In the genomic region with DNA sequence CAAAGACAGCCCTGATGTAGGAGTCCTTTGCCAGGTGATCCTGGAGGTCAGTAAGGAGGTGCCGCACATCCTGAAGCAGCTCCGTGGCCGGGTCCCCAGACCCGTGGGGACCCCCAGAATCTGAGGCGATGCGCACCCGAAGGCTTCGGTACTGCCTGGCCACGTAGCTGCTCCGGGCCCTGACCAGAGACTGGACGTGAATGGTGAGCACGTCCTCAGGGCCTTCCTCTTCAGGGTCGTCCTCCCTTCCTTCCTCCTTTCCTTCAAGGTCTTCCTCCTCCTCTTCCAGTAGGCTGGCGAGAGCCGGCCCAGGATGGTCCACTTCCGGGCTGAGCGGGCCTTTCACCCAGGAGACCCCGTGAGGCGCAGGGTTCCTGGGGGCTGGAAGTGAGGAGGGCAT, we compare ENCODE assay signal across 15 cellular contexts. TPM values are rescaled to one million over a fixed set of nuclear protein-coding genes. Genes with fewer than 3 reads are reported as not detected.
DNase-seq lines count a peak whose midpoint lies in the region; ATAC-seq and TF ChIP-seq lines count a peak whose summit lies in the region.
"Had no signal": no experiment of that assay in that cellular context is flagged by ENCODE, and none has a peak within 500 bp of the region (broad histone marks: within the 10 kb centered on the region; RNA-seq: fewer than 3 reads in every experiment).

No MANE protein-coding gene starts in this region.

- H3K36me3 ChIP-seq in CD4-positive, alpha-beta memory T cell (ENCODE audit: insufficient read depth, low read length), result no peaks in the 10 kb centered on the region
- peaks cover 5 to 12% of the 10 kb centered on the region in 2 experiments; a peak in 2 of 3 replicates for H3K36me3 ChIP-seq in HEK293 (ENCODE audit: control insufficient read depth in 2 of 2, insufficient read depth in 1 of 2, low read length in 2 of 2)
- H3K36me3 ChIP-seq: brain microvascular endothelial cell, sigmoid colon, tibial nerve had no signal

- CTCF ChIA-PET in CD4-positive, alpha-beta memory T cell (lab: Charles Lee; ENCODE audit: partially characterized antibody), result interaction anchor here (1.3 to 4.5 kb wide), 6 partner anchors 8 to 101 kb away, joined by 5 to 45 read pairs (median 14); partner anchors contain the start of genes NFKBIB, RINL and SIRT2
- CTCF ChIA-PET in HEK293 (lab: Yijun Ruan, JAX), result interaction anchor here (0.6 to 1.3 kb wide), 3 partner anchors 10 to 17 kb away, joined by 3 to 7 read pairs (median 3); no protein-coding TSS in a partner anchor

- H3K9me3 ChIP-seq in CD4-positive, alpha-beta memory T cell (ENCODE audit: control insufficient read depth in 1 of 2, low read length in 2 of 2), result no peaks in the 10 kb centered on the region
- no peaks in the 10 kb centered on the region for H3K9me3 ChIP-seq in HEK293 (ENCODE audit: control insufficient read depth, insufficient read depth, low read depth, low read length)
- H3K9me3 ChIP-seq: sigmoid colon, tibial nerve had no signal

- no peaks in the 10 kb centered on the region for H3K27me3 Mint-ChIP-seq in CD4-positive, alpha-beta memory T cell
- H3K27me3 Mint-ChIP-seq in activated naive CD8-positive, alpha-beta T cell treated with anti-CD3 and anti-CD28 coated beads, Interleukin-2, amount 10 ng/mL, durations not matched to agents 7 days and 5 days, result no peaks in the 10 kb centered on the region
- H3K27me3 Mint-ChIP-seq in natural killer cell (ENCODE audit: low read depth in 2 of 2), result no peaks in the 10 kb centered on the region

- intact Hi-C loops in CD4-positive, alpha-beta memory T cell (cut with micrococcal nuclease), result loop anchor here (1.0 to 2.0 kb wide), 5 partner anchors 20 to 468 kb away; partner anchors contain the start of genes ECH1, FAM98C, NFKBIB and SIRT2
- intact Hi-C loops in natural killer cell (cut with micrococcal nuclease), result loop anchor here (1.0 kb wide), 1 partner anchor 39 kb away; the partner anchor contains the start of gene ECH1

- peak overlapping the region in 1 of 2 donors; percentile 60 for H3K4me3 ChIP-seq in CD4-positive, alpha-beta memory T cell (ENCODE audit: low read length in 2 of 2)
- H3K4me3 ChIP-seq in HEK293 (ENCODE audit: low read depth, low read length), result no peak overlapping the region
- H3K4me3 ChIP-seq: K562 had no signal

- POLR2A ChIA-PET in CD4-positive, alpha-beta memory T cell (lab: Charles Lee; ENCODE audit: partially characterized antibody), result interaction anchor here (0.6 to 13.6 kb wide), 14 partner anchors 8 to 467 kb away, joined by 3 to 297 read pairs (median 8); partner anchors contain the start of genes ECH1, FAM98C, HNRNPL and MRPS12
- POLR2A ChIA-PET in HEK293 (lab: Yijun Ruan, JAX), result interaction anchor here (0.8 to 0.9 kb wide), 2 partner anchors 18 to 19 kb away, joined by 3 read pairs; no protein-coding TSS in a partner anchor
- POLR2A ChIA-PET in activated naive CD8-positive, alpha-beta T cell treated with anti-CD3 and anti-CD28 coated beads, Interleukin-2, amount 10 ng/mL, durations not matched to agents 7 days and 5 days (lab: Charles Lee), result interaction anchor here (1.1 to 11.9 kb wide), 5 partner anchors 8 to 468 kb away, joined by 3 to 161 read pairs (median 7); partner anchors contain the start of genes ECH1, FAM98C, HNRNPL and RINL

- ATAC-seq in activated naive CD8-positive, alpha-beta T cell treated with anti-CD3 and anti-CD28 coated beads, Interleukin-2, amount 10 ng/mL, durations not matched to agents 7 days and 5 days (ENCODE audit: low read depth), result no peak
- ATAC-seq in natural killer cell (no peak), GM18907 (IDR thresholded peaks at IDR 0.05; ENCODE audit: unreplicated experiment) (no peak)
- ATAC-seq: K562 had no signal

- no peak for DNase-seq in CD4-positive, alpha-beta memory T cell
- DNase-seq in activated naive CD8-positive, alpha-beta T cell treated with anti-CD3 and anti-CD28 coated beads, Interleukin-2, amount 10 ng/mL, durations not matched to agents 7 days and 5 days, result no peak
- no peak for DNase-seq in natural killer cell
- DNase-seq in retina, result no peak
- DNase-seq in stimulated activated CD4-positive, alpha-beta T cell treated with anti-CD3 and anti-CD28 coated beads, Interleukin-1b, Interleukin-23, amount 100 ng/mL, for 48 hours, result no peak
- no peak for DNase-seq in NCI-H748 (lab: John Stamatoyannopoulos, UW; ENCODE audit: unreplicated experiment)
- DNase-seq: brain microvascular endothelial cell, HFFc6, NCI-H2029 treated with DMSO at 0.1 percent for 48 hours, SW 1271 had no signal

- TF ChIP-seq CTCF in HEK293 (tag by site-specific recombination; IDR thresholded peaks at IDR 0.05) (no peak), natural killer cell (IDR thresholded peaks at IDR 0.05) (no peak)

- no peaks in the 10 kb centered on the region for H3K9me3 Mint-ChIP-seq in CD4-positive, alpha-beta memory T cell
- H3K9me3 Mint-ChIP-seq in activated naive CD8-positive, alpha-beta T cell treated with anti-CD3 and anti-CD28 coated beads, Interleukin-2, amount 10 ng/mL, durations not matched to agents 7 days and 5 days, result no peaks in the 10 kb centered on the region
- no peaks in the 10 kb centered on the region for H3K9me3 Mint-ChIP-seq in natural killer cell
- H3K9me3 Mint-ChIP-seq: HFFc6 had no signal

- H3K36me3 Mint-ChIP-seq in CD4-positive, alpha-beta memory T cell, result peaks cover 5 to 25% of the 10 kb centered on the region in 2 donors
- peaks cover 26% of the 10 kb centered on the region for H3K36me3 Mint-ChIP-seq in activated naive CD8-positive, alpha-beta T cell treated with anti-CD3 and anti-CD28 coated beads, Interleukin-2, amount 10 ng/mL, durations not matched to agents 7 days and 5 days
- no peaks in the 10 kb centered on the region for H3K36me3 Mint-ChIP-seq in natural killer cell

- peak overlapping the region; percentile 66 for H3K27ac ChIP-seq in CD4-positive, alpha-beta memory T cell (ENCODE audit: low read depth, low read length)
- H3K27ac ChIP-seq in HEK293 (ENCODE audit: extremely low read depth, low read depth, low read length), result no peak overlapping the region
- H3K27ac ChIP-seq: brain microvascular endothelial cell had no signal

- H3K27me3 ChIP-seq in CD4-positive, alpha-beta memory T cell (ENCODE audit: insufficient read depth, low read length), result no peaks in the 10 kb centered on the region
- H3K27me3 ChIP-seq: brain microvascular endothelial cell, sigmoid colon, tibial nerve had no signal

- H3K4me1 ChIP-seq in CD4-positive, alpha-beta memory T cell (ENCODE audit: insufficient read depth, low read length), result peaks cover 34% of the 10 kb centered on the region
- H3K4me1 ChIP-seq in HEK293 (ENCODE audit: control insufficient read depth, insufficient read depth, low read length), result peaks cover 2% of the 10 kb centered on the region; the same call in 1 of the 2 replicates

- H3K27ac Mint-ChIP-seq in CD4-positive, alpha-beta memory T cell, result peak overlapping the region; percentile 81 to 93 (median 90)
- peak overlapping the region; percentile 43 for H3K27ac Mint-ChIP-seq in activated naive CD8-positive, alpha-beta T cell treated with anti-CD3 and anti-CD28 coated beads, Interleukin-2, amount 10 ng/mL, durations not matched to agents 7 days and 5 days
- peak overlapping the region; percentile 80 to 94 for H3K27ac Mint-ChIP-seq in natural killer cell
- H3K27ac Mint-ChIP-seq: HFFc6 had no signal

- H3K4me1 Mint-ChIP-seq in CD4-positive, alpha-beta memory T cell, result peaks cover 19 to 47% (median 33%) of the 10 kb centered on the region in 4 donors
- peaks cover 31% of the 10 kb centered on the region for H3K4me1 Mint-ChIP-seq in activated naive CD8-positive, alpha-beta T cell treated with anti-CD3 and anti-CD28 coated beads, Interleukin-2, amount 10 ng/mL, durations not matched to agents 7 days and 5 days
- peaks cover 18 to 35% of the 10 kb centered on the region in 2 donors for H3K4me1 Mint-ChIP-seq in natural killer cell

- H3K4me3 Mint-ChIP-seq in CD4-positive, alpha-beta memory T cell, result peak overlapping the region; percentile 70 to 91 (median 80)
- peak overlapping the region; percentile 50 for H3K4me3 Mint-ChIP-seq in activated naive CD8-positive, alpha-beta T cell treated with anti-CD3 and anti-CD28 coated beads, Interleukin-2, amount 10 ng/mL, durations not matched to agents 7 days and 5 days
- peak overlapping the region; percentile 52 for H3K4me3 Mint-ChIP-seq in natural killer cell
- H3K4me3 Mint-ChIP-seq: HFFc6 had no signal

TF ChIP-seq in HEK293, 187 proteins besides CTCF, POLR2A, EP300 and RAD21 (continues in another document):
- TF ChIP-seq IKZF3 (tag by site-specific recombination; IDR thresholded peaks at IDR 0.05) (no peak), ZNF664 (tag by site-specific recombination; IDR thresholded peaks at IDR 0.05) (no peak)

RNA-seq across cellular contexts. Expression of gene RINL, which starts 7.5 kb away (rescaled TPM):
- 10 to 100 TPM; 64.4 to 65.9 TPM for total RNA-seq in CD4-positive, alpha-beta memory T cell
- polyA plus RNA-seq in CD4-positive, alpha-beta memory T cell, result 10 to 100 TPM; 20.9 to 53.3 TPM
- 10 to 100 TPM; 71.3 to 74.2 TPM for total RNA-seq in activated naive CD8-positive, alpha-beta T cell treated with anti-CD3 and anti-CD28 coated beads, Interleukin-2, amount 10 ng/mL, durations not matched to agents 7 days and 5 days
- 10 to 100 TPM; 59.7 to 65.6 (median 59.7) TPM for total RNA-seq in natural killer cell

RNA-seq across cellular contexts. Expression of gene HNRNPL, which starts 20.8 kb away (rescaled TPM):
- 100 to 1,000 TPM; 329 to 351 TPM for total RNA-seq in CD4-positive, alpha-beta memory T cell
- polyA plus RNA-seq in CD4-positive, alpha-beta memory T cell, result 10 to 100 TPM; 15.2 to 76.0 TPM
- 100 to 1,000 TPM; 441 to 455 TPM for total RNA-seq in activated naive CD8-positive, alpha-beta T cell treated with anti-CD3 and anti-CD28 coated beads, Interleukin-2, amount 10 ng/mL, durations not matched to agents 7 days and 5 days
- 100 to 1,000 TPM; 636 to 800 (median 702) TPM for total RNA-seq in natural killer cell

RNA-seq across cellular contexts. Expression of gene SIRT2, which starts 28.8 kb away (rescaled TPM):
- 10 to 100 TPM; 47.0 to 50.0 TPM for total RNA-seq in CD4-positive, alpha-beta memory T cell
- polyA plus RNA-seq in CD4-positive, alpha-beta memory T cell, result 10 to 100 TPM; 39.0 to 51.7 TPM
- total RNA-seq in activated naive CD8-positive, alpha-beta T cell treated with anti-CD3 and anti-CD28 coated beads, Interleukin-2, amount 10 ng/mL, durations not matched to agents 7 days and 5 days, result 10 to 100 TPM; 46.6 to 49.1 TPM
- total RNA-seq in natural killer cell, result 100 to 1,000 TPM; 171 to 283 (median 208) TPM

RNA-seq across cellular contexts. Expression of gene NFKBIB, which starts 29.2 kb away (rescaled TPM):
- 10 to 100 TPM; 23.9 to 26.0 TPM for total RNA-seq in CD4-positive, alpha-beta memory T cell
- polyA plus RNA-seq in CD4-positive, alpha-beta memory T cell, result 10 to 100 TPM in 1 of 2 donors, 1 to 10 TPM in 1; 7.2 to 15.2 TPM
- 10 to 100 TPM; 30.0 to 31.1 TPM for total RNA-seq in activated naive CD8-positive, alpha-beta T cell treated with anti-CD3 and anti-CD28 coated beads, Interleukin-2, amount 10 ng/mL, durations not matched to agents 7 days and 5 days
- total RNA-seq in natural killer cell, result 100 to 1,000 TPM in 2 of 3 donors, 10 to 100 TPM in 1; 78.0 to 125 (median 118) TPM

RNA-seq across cellular contexts. Expression of gene ECH1, which starts 39.0 kb away (rescaled TPM):
- 100 to 1,000 TPM; 135 to 143 TPM for total RNA-seq in CD4-positive, alpha-beta memory T cell
- 100 to 1,000 TPM; 245 to 294 TPM for polyA plus RNA-seq in CD4-positive, alpha-beta memory T cell
- total RNA-seq in activated naive CD8-positive, alpha-beta T cell treated with anti-CD3 and anti-CD28 coated beads, Interleukin-2, amount 10 ng/mL, durations not matched to agents 7 days and 5 days, result 100 to 1,000 TPM; 184 TPM
- total RNA-seq in natural killer cell, result 100 to 1,000 TPM; 114 to 145 (median 119) TPM
